Comparison of ENCODE assay signal across 21 cellular contexts in genomic region chr2:181038796-181039195, GRCh38.
"Had no signal": no experiment of that assay in that cellular context is flagged by ENCODE, and none has a peak within 500 bp of the region (broad histone marks: within the 10 kb centered on the region; RNA-seq: fewer than 3 reads in every experiment).

No MANE protein-coding gene starts in this region.

- H3K9me3 Mint-ChIP-seq: activated B cell treated with CpG ODN at 0.5 μM for 24 hours; activated CD8-positive, alpha-beta T cell treated with anti-CD3 and anti-CD28 coated beads for 36 hours; activated naive CD4-positive, alpha-beta T cell treated with anti-CD3 and anti-CD28 coated beads, Interleukin-2, amount 10 ng/mL, durations not matched to agents 7 days and 5 days; activated naive CD8-positive, alpha-beta T cell treated with anti-CD3 and anti-CD28 coated beads, Interleukin-2, amount 50 U/mL, for 24 hours; activated T-cell treated with anti-CD3 and anti-CD28 coated beads, Interleukin-2, amount 50 U/mL, for 4 hours; dendritic cell treated with granulocyte-macrophage colony-stimulating factor and Interleukin-4, amounts not matched to agents 40 ng/mL and 50 ng/mL, for 4 days; natural killer cell treated with Interleukin-12 subunit alpha and Interleukin-12 subunit beta and Interleukin-15 and Interleukin-18, amount 100 ng/mL, for 72 hours; stimulated activated naive B cell treated with anti-CD40 and anti-IgM and Interleukin-4, amounts not matched to agents 10 μg/mL and 1 μg/mL and 100 μg/mL, for 72 hours; T-cell had no signal

- H3K4me3 Mint-ChIP-seq: activated B cell treated with CpG ODN at 0.5 μM for 24 hours; activated CD8-positive, alpha-beta T cell treated with anti-CD3 and anti-CD28 coated beads for 36 hours; activated naive CD4-positive, alpha-beta T cell treated with anti-CD3 and anti-CD28 coated beads, Interleukin-2, amount 10 ng/mL, durations not matched to agents 7 days and 5 days; activated naive CD8-positive, alpha-beta T cell treated with anti-CD3 and anti-CD28 coated beads, Interleukin-2, amount 50 U/mL, for 24 hours; activated T-cell treated with anti-CD3 and anti-CD28 coated beads, Interleukin-2, amount 50 U/mL, for 4 hours; dendritic cell treated with granulocyte-macrophage colony-stimulating factor and Interleukin-4, amounts not matched to agents 40 ng/mL and 50 ng/mL, for 4 days; stimulated activated naive B cell treated with anti-CD40 and anti-IgM and Interleukin-4, amounts not matched to agents 10 μg/mL and 1 μg/mL and 100 μg/mL, for 72 hours; T-cell had no signal

- H3K4me1 ChIP-seq: ascending aorta had no signal

- H3K36me3 Mint-ChIP-seq: activated naive CD4-positive, alpha-beta T cell treated with anti-CD3 and anti-CD28 coated beads, Interleukin-2, amount 10 ng/mL, durations not matched to agents 7 days and 5 days; natural killer cell treated with Interleukin-12 subunit alpha and Interleukin-12 subunit beta and Interleukin-15 and Interleukin-18, amount 100 ng/mL, for 72 hours; T-cell had no signal

- H3K27ac Mint-ChIP-seq: activated B cell treated with CpG ODN at 0.5 μM for 24 hours; activated CD8-positive, alpha-beta T cell treated with anti-CD3 and anti-CD28 coated beads for 36 hours; activated naive CD4-positive, alpha-beta T cell treated with anti-CD3 and anti-CD28 coated beads, Interleukin-2, amount 10 ng/mL, durations not matched to agents 7 days and 5 days; activated naive CD8-positive, alpha-beta T cell treated with anti-CD3 and anti-CD28 coated beads, Interleukin-2, amount 50 U/mL, for 24 hours; dendritic cell treated with granulocyte-macrophage colony-stimulating factor and Interleukin-4, amounts not matched to agents 40 ng/mL and 50 ng/mL, for 4 days; stimulated activated naive B cell treated with anti-CD40 and anti-IgM and Interleukin-4, amounts not matched to agents 10 μg/mL and 1 μg/mL and 100 μg/mL, for 72 hours; T-cell had no signal

- H3K27me3 ChIP-seq: ascending aorta, cardiac muscle cell, esophagus muscularis mucosa, foreskin keratinocyte, hepatocyte, spleen had no signal

- H3K4me3 ChIP-seq: ascending aorta, cardiac muscle cell, esophagus muscularis mucosa, hepatocyte, spleen had no signal

- H3K27ac ChIP-seq: ascending aorta, cardiac muscle cell, esophagus muscularis mucosa, foreskin keratinocyte, hepatocyte, spleen had no signal

- H3K27me3 Mint-ChIP-seq: activated B cell treated with CpG ODN at 0.5 μM for 24 hours; activated CD8-positive, alpha-beta T cell treated with anti-CD3 and anti-CD28 coated beads for 36 hours; activated naive CD4-positive, alpha-beta T cell treated with anti-CD3 and anti-CD28 coated beads, Interleukin-2, amount 10 ng/mL, durations not matched to agents 7 days and 5 days; activated naive CD8-positive, alpha-beta T cell treated with anti-CD3 and anti-CD28 coated beads, Interleukin-2, amount 50 U/mL, for 24 hours; dendritic cell treated with granulocyte-macrophage colony-stimulating factor and Interleukin-4, amounts not matched to agents 40 ng/mL and 50 ng/mL, for 4 days; natural killer cell treated with Interleukin-12 subunit alpha and Interleukin-12 subunit beta and Interleukin-15 and Interleukin-18, amount 100 ng/mL, for 72 hours; stimulated activated naive B cell treated with anti-CD40 and anti-IgM and Interleukin-4, amounts not matched to agents 10 μg/mL and 1 μg/mL and 100 μg/mL, for 72 hours; T-cell had no signal

- ATAC-seq: activated CD8-positive, alpha-beta T cell treated with anti-CD3 and anti-CD28 coated beads for 36 hours; foreskin keratinocyte; left cardiac atrium; sciatic nerve; stimulated activated naive B cell treated with anti-CD40 and anti-IgM and Interleukin-4, amounts not matched to agents 10 μg/mL and 1 μg/mL and 100 μg/mL, for 72 hours; T-cell had no signal

- H2AFZ ChIP-seq: hepatocyte had no signal

- H3K4me2 ChIP-seq: hepatocyte had no signal

- DNase-seq: activated B cell treated with CpG ODN at 0.5 μM for 24 hours; activated CD4-positive, alpha-beta T cell treated with anti-CD3 and anti-CD28 coated beads for 48 hours; activated CD8-positive, alpha-beta T cell treated with anti-CD3 and anti-CD28 coated beads for 36 hours; activated effector memory CD4-positive, alpha-beta T cell treated with Interleukin-2 at 50 U/mL for 16 hours; activated naive CD4-positive, alpha-beta T cell treated with anti-CD3 and anti-CD28 coated beads, Interleukin-2, amount 10 ng/mL, durations not matched to agents 7 days and 5 days; activated naive CD8-positive, alpha-beta T cell treated with anti-CD3 and anti-CD28 coated beads, Interleukin-2, amount 50 U/mL, for 24 hours; activated T-cell treated with anti-CD3 and anti-CD28 coated beads, Interleukin-2, amount 50 U/mL, for 4 hours; effector CD8-positive, alpha-beta T cell; foreskin keratinocyte; left cardiac atrium; spleen; stimulated activated CD4-positive, alpha-beta T cell treated with anti-CD3 and anti-CD28 coated beads, Interleukin-4, amount 100 ng/mL, for 4 hours; stimulated activated naive B cell treated with anti-CD40 and anti-IgM and Interleukin-4, amounts not matched to agents 10 μg/mL and 1 μg/mL and 100 μg/mL, for 72 hours; T-cell had no signal

- H3K36me3 ChIP-seq: ascending aorta, cardiac muscle cell, esophagus muscularis mucosa, spleen had no signal

- H3K9me3 ChIP-seq: ascending aorta, esophagus muscularis mucosa, spleen had no signal
